In the genomic region with DNA sequence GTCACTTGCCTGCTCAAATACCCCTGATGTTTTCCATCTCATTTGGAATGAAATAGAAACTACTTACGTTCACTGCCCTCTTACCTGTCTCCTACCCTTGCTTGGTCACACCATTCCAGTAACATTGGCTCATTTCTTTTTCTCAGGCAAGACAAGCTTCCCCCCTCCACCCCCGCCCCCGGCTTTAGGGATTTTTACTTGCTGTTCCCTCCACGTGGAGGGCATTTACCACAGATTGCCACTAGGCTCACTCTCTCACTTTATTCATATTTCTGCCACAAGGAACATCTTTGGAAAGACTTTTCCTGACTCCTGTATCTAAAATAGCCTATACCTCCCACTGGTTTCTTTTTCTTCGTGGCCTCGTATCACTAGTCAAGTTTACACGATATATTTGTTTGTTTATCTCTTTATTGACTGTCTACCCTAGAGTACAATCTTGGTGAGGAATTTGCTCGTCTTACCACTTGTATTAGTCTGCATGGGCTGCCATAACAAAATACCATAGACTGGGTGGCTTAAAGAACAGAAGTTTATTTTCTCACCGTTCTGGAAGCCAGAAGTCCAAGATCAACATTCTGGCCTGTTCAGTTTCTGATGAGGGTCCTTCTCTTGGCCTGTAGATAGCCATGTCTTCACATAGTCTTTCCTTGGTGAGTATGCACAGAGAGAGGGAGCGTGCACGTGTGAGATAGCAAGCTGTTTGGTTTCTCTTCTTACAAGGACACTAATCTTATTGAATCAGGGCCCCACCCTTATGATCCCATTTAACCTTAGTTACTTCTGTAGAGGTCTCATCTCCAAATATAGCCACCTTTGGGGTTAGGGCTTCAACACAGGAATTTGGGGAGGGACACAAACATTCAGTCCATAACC, we compare ENCODE assay signal across 1 cellular context.
TF ChIP-seq lines count a peak whose summit lies in the region.

No MANE protein-coding gene starts in this region.

TF ChIP-seq in K562, 482 proteins besides CTCF, POLR2A, EP300 and RAD21 (continued from another document and continues in another):
- TF ChIP-seq, protein P1, sequence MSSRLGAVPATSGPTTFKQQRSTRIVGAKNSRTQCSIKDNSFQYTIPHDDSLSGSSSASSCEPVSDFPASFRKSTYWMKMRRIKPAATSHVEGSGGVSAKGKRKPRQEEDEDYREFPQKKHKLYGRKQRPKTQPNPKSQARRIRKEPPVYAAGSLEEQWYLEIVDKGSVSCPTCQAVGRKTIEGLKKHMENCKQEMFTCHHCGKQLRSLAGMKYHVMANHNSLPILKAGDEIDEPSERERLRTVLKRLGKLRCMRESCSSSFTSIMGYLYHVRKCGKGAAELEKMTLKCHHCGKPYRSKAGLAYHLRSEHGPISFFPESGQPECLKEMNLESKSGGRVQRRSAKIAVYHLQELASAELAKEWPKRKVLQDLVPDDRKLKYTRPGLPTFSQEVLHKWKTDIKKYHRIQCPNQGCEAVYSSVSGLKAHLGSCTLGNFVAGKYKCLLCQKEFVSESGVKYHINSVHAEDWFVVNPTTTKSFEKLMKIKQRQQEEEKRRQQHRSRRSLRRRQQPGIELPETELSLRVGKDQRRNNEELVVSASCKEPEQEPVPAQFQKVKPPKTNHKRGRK (tag; IDR thresholded peaks at IDR 0.05): no peak
- TF ChIP-seq SMARCA4 (IDR thresholded peaks at IDR 0.05): peak; percentile 82
- peak; percentile 58 for TF ChIP-seq ADNP (tag; IDR thresholded peaks at IDR 0.05)
- TF ChIP-seq ZBTB2 (IDR thresholded peaks at IDR 0.05): no peak; the same call in 1 of the 2 replicates
- no peak for TF ChIP-seq OTX1 (CRISPR knock-in tag; IDR thresholded peaks at IDR 0.05)
- TF ChIP-seq CBX8 (IDR thresholded peaks at IDR 0.05; ENCODE audit: borderline replicate concordance, extremely low read depth, low read depth, low read length, poor library complexity, severe bottlenecking): no peak
- TF ChIP-seq CBX3 (IDR thresholded peaks at IDR 0.05; ENCODE audit: borderline replicate concordance in 1 of 2, low read length in 2 of 2): peak in 1 of 2 experiments; percentile 66; a peak in 1 of 3 replicates
- TF ChIP-seq ARID1B (IDR thresholded peaks at IDR 0.05): peak; percentile 88
- TF ChIP-seq CEBPZ (IDR thresholded peaks at IDR 0.05; ENCODE audit: borderline replicate concordance, low read depth, low read length): no peak
- peak; percentile 85 for TF ChIP-seq CBFA2T2 (conservative IDR thresholded peaks at IDR 0.05)
- TF ChIP-seq, protein P2, sequence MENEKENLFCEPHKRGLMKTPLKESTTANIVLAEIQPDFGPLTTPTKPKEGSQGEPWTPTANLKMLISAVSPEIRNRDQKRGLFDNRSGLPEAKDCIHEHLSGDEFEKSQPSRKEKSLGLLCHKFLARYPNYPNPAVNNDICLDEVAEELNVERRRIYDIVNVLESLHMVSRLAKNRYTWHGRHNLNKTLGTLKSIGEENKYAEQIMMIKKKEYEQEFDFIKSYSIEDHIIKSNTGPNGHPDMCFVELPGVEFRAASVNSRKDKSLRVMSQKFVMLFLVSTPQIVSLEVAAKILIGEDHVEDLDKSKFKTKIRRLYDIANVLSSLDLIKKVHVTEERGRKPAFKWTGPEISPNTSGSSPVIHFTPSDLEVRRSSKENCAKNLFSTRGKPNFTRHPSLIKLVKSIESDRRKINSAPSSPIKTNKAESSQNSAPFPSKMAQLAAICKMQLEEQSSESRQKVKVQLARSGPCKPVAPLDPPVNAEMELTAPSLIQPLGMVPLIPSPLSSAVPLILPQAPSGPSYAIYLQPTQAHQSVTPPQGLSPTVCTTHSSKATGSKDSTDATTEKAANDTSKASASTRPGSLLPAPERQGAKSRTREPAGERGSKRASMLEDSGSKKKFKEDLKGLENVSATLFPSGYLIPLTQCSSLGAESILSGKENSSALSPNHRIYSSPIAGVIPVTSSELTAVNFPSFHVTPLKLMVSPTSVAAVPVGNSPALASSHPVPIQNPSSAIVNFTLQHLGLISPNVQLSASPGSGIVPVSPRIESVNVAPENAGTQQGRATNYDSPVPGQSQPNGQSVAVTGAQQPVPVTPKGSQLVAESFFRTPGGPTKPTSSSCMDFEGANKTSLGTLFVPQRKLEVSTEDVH (IDR thresholded peaks at IDR 0.05; ENCODE audit: low read depth, partially characterized antibody): no peak
- 0 out of 2 replicates have a peak, but pooled peaks have one; percentile 40 for TF ChIP-seq SMARCC2 (IDR thresholded peaks at IDR 0.05; ENCODE audit: low read depth)
- TF ChIP-seq ARID3B (CRISPR knock-in tag; IDR thresholded peaks at IDR 0.05; ENCODE audit: borderline replicate concordance): no peak
- TF ChIP-seq SMAD4 (CRISPR knock-in tag; conservative IDR thresholded peaks at IDR 0.05): 0 out of 2 replicates have a peak, but pooled peaks have one; percentile 43
- no peak for TF ChIP-seq ZBTB8A (IDR thresholded peaks at IDR 0.05; ENCODE audit: partially characterized antibody)
- TF ChIP-seq FOS (IDR thresholded peaks at IDR 0.05; ENCODE audit: extremely low read depth, insufficient read length): no peak
- TF ChIP-seq, protein P3, sequence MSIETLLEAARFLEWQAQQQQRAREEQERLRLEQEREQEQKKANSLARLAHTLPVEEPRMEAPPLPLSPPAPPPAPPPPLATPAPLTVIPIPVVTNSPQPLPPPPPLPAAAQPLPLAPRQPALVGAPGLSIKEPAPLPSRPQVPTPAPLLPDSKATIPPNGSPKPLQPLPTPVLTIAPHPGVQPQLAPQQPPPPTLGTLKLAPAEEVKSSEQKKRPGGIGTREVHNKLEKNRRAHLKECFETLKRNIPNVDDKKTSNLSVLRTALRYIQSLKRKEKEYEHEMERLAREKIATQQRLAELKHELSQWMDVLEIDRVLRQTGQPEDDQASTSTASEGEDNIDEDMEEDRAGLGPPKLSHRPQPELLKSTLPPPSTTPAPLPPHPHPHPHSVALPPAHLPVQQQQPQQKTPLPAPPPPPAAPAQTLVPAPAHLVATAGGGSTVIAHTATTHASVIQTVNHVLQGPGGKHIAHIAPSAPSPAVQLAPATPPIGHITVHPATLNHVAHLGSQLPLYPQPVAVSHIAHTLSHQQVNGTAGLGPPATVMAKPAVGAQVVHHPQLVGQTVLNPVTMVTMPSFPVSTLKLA (conservative IDR thresholded peaks at IDR 0.05): peak; percentile 81 to 84
- no peak for TF ChIP-seq CXXC5 (CRISPR knock-in tag; IDR thresholded peaks at IDR 0.05)
- TF ChIP-seq, protein P4, sequence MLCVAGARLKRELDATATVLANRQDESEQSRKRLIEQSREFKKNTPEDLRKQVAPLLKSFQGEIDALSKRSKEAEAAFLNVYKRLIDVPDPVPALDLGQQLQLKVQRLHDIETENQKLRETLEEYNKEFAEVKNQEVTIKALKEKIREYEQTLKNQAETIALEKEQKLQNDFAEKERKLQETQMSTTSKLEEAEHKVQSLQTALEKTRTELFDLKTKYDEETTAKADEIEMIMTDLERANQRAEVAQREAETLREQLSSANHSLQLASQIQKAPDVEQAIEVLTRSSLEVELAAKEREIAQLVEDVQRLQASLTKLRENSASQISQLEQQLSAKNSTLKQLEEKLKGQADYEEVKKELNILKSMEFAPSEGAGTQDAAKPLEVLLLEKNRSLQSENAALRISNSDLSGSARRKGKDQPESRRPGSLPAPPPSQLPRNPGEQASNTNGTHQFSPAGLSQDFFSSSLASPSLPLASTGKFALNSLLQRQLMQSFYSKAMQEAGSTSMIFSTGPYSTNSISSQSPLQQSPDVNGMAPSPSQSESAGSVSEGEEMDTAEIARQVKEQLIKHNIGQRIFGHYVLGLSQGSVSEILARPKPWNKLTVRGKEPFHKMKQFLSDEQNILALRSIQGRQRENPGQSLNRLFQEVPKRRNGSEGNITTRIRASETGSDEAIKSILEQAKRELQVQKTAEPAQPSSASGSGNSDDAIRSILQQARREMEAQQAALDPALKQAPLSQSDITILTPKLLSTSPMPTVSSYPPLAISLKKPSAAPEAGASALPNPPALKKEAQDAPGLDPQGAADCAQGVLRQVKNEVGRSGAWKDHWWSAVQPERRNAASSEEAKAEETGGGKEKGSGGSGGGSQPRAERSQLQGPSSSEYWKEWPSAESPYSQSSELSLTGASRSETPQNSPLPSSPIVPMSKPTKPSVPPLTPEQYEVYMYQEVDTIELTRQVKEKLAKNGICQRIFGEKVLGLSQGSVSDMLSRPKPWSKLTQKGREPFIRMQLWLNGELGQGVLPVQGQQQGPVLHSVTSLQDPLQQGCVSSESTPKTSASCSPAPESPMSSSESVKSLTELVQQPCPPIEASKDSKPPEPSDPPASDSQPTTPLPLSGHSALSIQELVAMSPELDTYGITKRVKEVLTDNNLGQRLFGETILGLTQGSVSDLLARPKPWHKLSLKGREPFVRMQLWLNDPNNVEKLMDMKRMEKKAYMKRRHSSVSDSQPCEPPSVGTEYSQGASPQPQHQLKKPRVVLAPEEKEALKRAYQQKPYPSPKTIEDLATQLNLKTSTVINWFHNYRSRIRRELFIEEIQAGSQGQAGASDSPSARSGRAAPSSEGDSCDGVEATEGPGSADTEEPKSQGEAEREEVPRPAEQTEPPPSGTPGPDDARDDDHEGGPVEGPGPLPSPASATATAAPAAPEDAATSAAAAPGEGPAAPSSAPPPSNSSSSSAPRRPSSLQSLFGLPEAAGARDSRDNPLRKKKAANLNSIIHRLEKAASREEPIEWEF (CRISPR knock-in tag; IDR thresholded peaks at IDR 0.05): no peak
- TF ChIP-seq PHF8 (IDR thresholded peaks at IDR 0.05; ENCODE audit: borderline replicate concordance, low read length): no peak
- peak; percentile 24; the same call in 1 of the 2 replicates for TF ChIP-seq MBD2 (IDR thresholded peaks at IDR 0.05; ENCODE audit: borderline replicate concordance, low read depth)
- no peak for TF ChIP-seq DACH1 (IDR thresholded peaks at IDR 0.05; ENCODE audit: partially characterized antibody)
- no peak for TF ChIP-seq TAF9B (IDR thresholded peaks at IDR 0.05; ENCODE audit: partially characterized antibody)
- TF ChIP-seq WHSC1 (IDR thresholded peaks at IDR 0.05; ENCODE audit: low read length): no peak
- no peak for TF ChIP-seq HNRNPL (IDR thresholded peaks at IDR 0.05; ENCODE audit: low read depth, low read length)
- TF ChIP-seq PHB2 (IDR thresholded peaks at IDR 0.05; ENCODE audit: low read depth): peak; percentile 48; the same call in 1 of the 2 replicates
- TF ChIP-seq PURB (CRISPR knock-in tag; IDR thresholded peaks at IDR 0.05; ENCODE audit: low read depth): no peak
- peak; percentile 53; the same call in 1 of the 2 replicates for TF ChIP-seq PML (IDR thresholded peaks at IDR 0.05; ENCODE audit: low read length)
- TF ChIP-seq ELF2 (CRISPR knock-in tag; IDR thresholded peaks at IDR 0.05): no peak
- TF ChIP-seq SAFB2 (IDR thresholded peaks at IDR 0.05; ENCODE audit: borderline replicate concordance, low read depth, low read length, severe bottlenecking): no peak
- TF ChIP-seq CHD4 (IDR thresholded peaks at IDR 0.05; ENCODE audit: insufficient read depth, insufficient replicate concordance, low read depth, low read length, poor library complexity, severe bottlenecking): no peak
- TF ChIP-seq NR2C1 (IDR thresholded peaks at IDR 0.05): no peak
- peak; percentile 18; the same call in 1 of the 2 replicates for TF ChIP-seq NR2C1 (tag; IDR thresholded peaks at IDR 0.05)
- TF ChIP-seq SAP30 (IDR thresholded peaks at IDR 0.05; ENCODE audit: borderline replicate concordance, insufficient read depth, low read depth, low read length, poor library complexity, severe bottlenecking): no peak
- peak; percentile 93 for TF ChIP-seq CBFA2T3 (IDR thresholded peaks at IDR 0.05)
- no peak for TF ChIP-seq NFIX (CRISPR knock-in tag; IDR thresholded peaks at IDR 0.05; ENCODE audit: low read depth)
- TF ChIP-seq TAL1 (IDR thresholded peaks at IDR 0.05): peak; percentile 87
- no peak for TF ChIP-seq PCBP2 (IDR thresholded peaks at IDR 0.05; ENCODE audit: low read depth, low read length, poor library complexity, severe bottlenecking)
- peak; percentile 91 for TF ChIP-seq TCF3 (CRISPR knock-in tag; IDR thresholded peaks at IDR 0.05)
- no peak for TF ChIP-seq ZNF175 (CRISPR knock-in tag; IDR thresholded peaks at IDR 0.05; ENCODE audit: low read depth)
- no peak for TF ChIP-seq NFXL1 (CRISPR knock-in tag; IDR thresholded peaks at IDR 0.05)
- TF ChIP-seq TAF1 (IDR thresholded peaks at IDR 0.05; ENCODE audit: control insufficient read depth, extremely low read depth, insufficient read depth, low read length, severe bottlenecking): no peak
- peak; percentile 87 for TF ChIP-seq BHLHE40 (IDR thresholded peaks at IDR 0.05; ENCODE audit: low read length)
